18 cellular contexts compared by ENCODE assay signal in the genomic region with DNA sequence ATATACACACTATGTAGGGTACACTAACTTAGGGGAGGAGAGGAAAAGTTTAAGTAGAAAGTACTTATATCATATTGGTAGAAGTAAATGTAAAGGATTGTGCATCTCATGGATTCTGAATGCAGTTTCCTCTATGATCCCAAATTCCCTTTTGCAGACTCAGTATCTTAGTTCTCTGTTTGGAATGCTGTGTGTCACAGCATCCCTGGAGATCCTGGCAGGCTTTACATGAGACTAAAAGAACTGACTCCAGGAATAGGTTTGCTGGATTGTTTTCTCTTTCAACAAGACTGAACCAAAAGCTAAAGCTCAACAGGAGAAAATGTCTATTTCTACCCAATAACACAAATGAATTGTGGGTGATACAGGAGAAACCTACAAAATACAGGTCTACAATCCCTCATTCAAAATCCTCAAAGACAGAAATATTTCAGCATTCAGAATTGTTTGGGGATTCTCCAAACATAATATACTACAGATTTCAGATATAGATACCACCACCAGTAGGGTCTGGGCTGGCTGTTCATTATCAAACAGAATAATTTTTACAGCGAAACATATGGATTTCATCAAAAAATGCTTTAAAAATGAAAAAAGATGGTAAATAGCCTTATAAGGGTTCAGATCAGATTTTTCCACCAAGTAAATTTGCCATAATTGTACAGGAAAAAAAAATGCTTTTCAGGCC.
DNase-seq lines count a peak whose midpoint lies in the region; TF ChIP-seq lines count a peak whose summit lies in the region.
"Had no signal": no experiment of that assay in that cellular context is flagged by ENCODE, and none has a peak within 500 bp of the region (broad histone marks: within the 10 kb centered on the region; RNA-seq: fewer than 3 reads in every experiment).

No MANE protein-coding gene starts in this region.

- in situ Hi-C loops in astrocyte of the cerebellum (cut with HindIII; ENCODE audit: low sequenced_read_pairs): no loop called here

- no peaks in the 10 kb centered on the region for H3K36me3 ChIP-seq in spleen
- H3K36me3 ChIP-seq: BLaER1, sigmoid colon had no signal

- no peak overlapping the region for H3K27ac ChIP-seq in spleen
- H3K27ac ChIP-seq: BLaER1, sigmoid colon, SK-N-MC had no signal

- no peaks in the 10 kb centered on the region for H3K27me3 ChIP-seq in spleen (replicated peaks in 1 of 7)
- H3K27me3 ChIP-seq: BLaER1, sigmoid colon had no signal

- no peaks in the 10 kb centered on the region for H3K4me1 ChIP-seq in spleen
- H3K4me1 ChIP-seq: BLaER1, sigmoid colon had no signal

- no peak for TF ChIP-seq POLR2A in spleen (IDR thresholded peaks at IDR 0.05)

- H3K9me3 ChIP-seq in spleen: peaks cover 0 to 7% (median 0%) of the 10 kb centered on the region in 8 donors
- H3K9me3 ChIP-seq: BLaER1, sigmoid colon had no signal

- TF ChIP-seq CTCF in astrocyte of the cerebellum (IDR thresholded peaks at IDR 0.05; ENCODE audit: low read depth, low read length, missing control alignments) (no peak), fibroblast of pulmonary artery (IDR thresholded peaks at IDR 0.05; ENCODE audit: low read length, missing control alignments) (no peak), spleen (IDR thresholded peaks at IDR 0.05 in 8 of 11, conservative IDR thresholded peaks at IDR 0.05 in 3 of 11) (no peak)

- intact Hi-C loops in spleen (cut with DNase I; ENCODE audit: low total_unique reads): no loop called here

- DNase-seq in HCEC 1CT: peak; percentile 45
- DNase-seq in astrocyte of the cerebellum (ENCODE audit: low read depth): peak; percentile 74
- peak; percentile 8 for DNase-seq in fibroblast of pulmonary artery (ENCODE audit: low read depth)
- DNase-seq in stromal cell of bone marrow (ENCODE audit: low read depth): peak; percentile 83
- DNase-seq in spleen: no peak
- no peak for DNase-seq in activated gamma-delta T cell (lab: John Stamatoyannopoulos, UW)
- no peak for DNase-seq in NCI-H69 (lab: John Stamatoyannopoulos, UW)
- DNase-seq: activated CD8-positive, alpha-beta memory T cell treated with anti-CD3 and anti-CD28 coated beads, Interleukin-2, amount 10 ng/mL, durations not matched to agents 7 days and 5 days; GDM1; left ventricle myocardium superior; NCI-H1105; NCI-H774; sigmoid colon; stimulated activated CD4-positive, alpha-beta T cell treated with anti-CD3 and anti-CD28 coated beads, Interleukin-4, amount 100 ng/mL, for 24 hours; substantia nigra; T1000 had no signal

- WGBS in spleen, 5 donors: 88 to 100% (median 92%) methylated on average over 1 of the region's 1 CpG

- no peak overlapping the region for H3K4me3 ChIP-seq in astrocyte of the cerebellum (ENCODE audit: low read depth, low read length)
- H3K4me3 ChIP-seq in fibroblast of pulmonary artery (replicated peaks; ENCODE audit: low read depth, low read length): no peak overlapping the region
- H3K4me3 ChIP-seq in spleen: no peak overlapping the region
- H3K4me3 ChIP-seq: BLaER1, sigmoid colon, SK-N-MC had no signal

Comparison
In these comparisons a context has a peak if more than half of its experiments do, and no peak if none do; other contexts are left out.
1. DNase-seq: peak in HCEC 1CT (single experiment), astrocyte of the cerebellum (single experiment), fibroblast of pulmonary artery (single experiment) and stromal cell of bone marrow (single experiment); none in spleen (single experiment), activated gamma-delta T cell (single experiment) and NCI-H69 (single experiment).